In the genomic region with DNA sequence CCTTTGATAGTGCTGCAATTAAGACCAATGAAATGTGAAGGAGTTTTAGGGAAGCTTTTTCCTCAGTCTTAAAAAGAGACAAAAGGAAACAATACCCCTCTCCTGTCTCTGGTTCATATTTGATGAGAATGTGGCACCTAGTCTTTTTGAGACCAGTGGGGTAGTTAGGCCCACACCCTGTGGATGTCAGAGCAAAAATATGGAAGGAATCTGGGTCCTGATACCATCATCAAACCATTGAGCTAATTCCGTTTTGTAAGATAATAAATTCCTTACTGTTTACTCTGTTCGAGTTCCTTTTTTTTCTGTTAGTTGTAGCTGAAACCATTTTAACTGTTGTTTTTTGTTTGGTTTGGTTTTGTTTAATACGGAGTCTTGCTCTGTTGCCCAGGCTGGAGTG, we compare ENCODE assay signal across 12 cellular contexts. TPM values are rescaled to one million over a fixed set of nuclear protein-coding genes. Genes with fewer than 3 reads are reported as not detected.
DNase-seq lines count a peak whose midpoint lies in the region; ATAC-seq, FAIRE-seq and TF ChIP-seq lines count a peak whose summit lies in the region.
"Had no signal": no experiment of that assay in that cellular context is flagged by ENCODE, and none has a peak within 500 bp of the region (broad histone marks: within the 10 kb centered on the region; RNA-seq: fewer than 3 reads in every experiment).

No MANE protein-coding gene starts in this region.

- no peak overlapping the region for H3K27ac ChIP-seq in CD8-positive, alpha-beta memory T cell (ENCODE audit: low read depth, low read length)
- peak overlapping the region; percentile 62 for H3K27ac ChIP-seq in naive thymus-derived CD4-positive, alpha-beta T cell (ENCODE audit: low read depth, low read length)
- no peak overlapping the region for H3K27ac ChIP-seq in kidney (ENCODE audit: low read depth in 2 of 2, low read length in 2 of 2)
- H3K27ac ChIP-seq in coronary artery = no peak overlapping the region
- H3K27ac ChIP-seq: gastroesophageal sphincter had no signal

- H3K9me3 ChIP-seq in CD8-positive, alpha-beta memory T cell (ENCODE audit: low read length) = no peaks in the 10 kb centered on the region
- H3K9me3 ChIP-seq in naive thymus-derived CD4-positive, alpha-beta T cell (ENCODE audit: control insufficient read depth in 2 of 3, low read length in 3 of 3) = no peaks in the 10 kb centered on the region
- no peaks in the 10 kb centered on the region for H3K9me3 ChIP-seq in kidney (ENCODE audit: control insufficient read depth in 1 of 2, low read length in 2 of 2)
- H3K9me3 ChIP-seq: gastroesophageal sphincter, Peyer's patch had no signal

- no peak overlapping the region for H3K9ac ChIP-seq in kidney (ENCODE audit: low read length in 2 of 2)

- no peak for ATAC-seq in activated naive CD8-positive, alpha-beta T cell treated with anti-CD3 and anti-CD28 coated beads, Interleukin-2, amount 50 U/mL, for 24 hours
- no peak for ATAC-seq in naive thymus-derived CD4-positive, alpha-beta T cell
- no peak for ATAC-seq in GM19351 (IDR thresholded peaks at IDR 0.05; ENCODE audit: unreplicated experiment)
- ATAC-seq: gastroesophageal sphincter had no signal

- H3K36me3 ChIP-seq in CD8-positive, alpha-beta memory T cell (ENCODE audit: insufficient read depth, low read length) = peaks cover 3% of the 10 kb centered on the region
- H3K36me3 ChIP-seq in naive thymus-derived CD4-positive, alpha-beta T cell (ENCODE audit: control insufficient read depth in 2 of 3, insufficient read depth in 3 of 3, low read length in 3 of 3) = peaks cover 0 to 5% (median 0%) of the 10 kb centered on the region in 3 experiments
- H3K36me3 ChIP-seq in kidney (ENCODE audit: control insufficient read depth in 1 of 2, insufficient read depth in 2 of 2, low read length in 2 of 2) = no peaks in the 10 kb centered on the region
- H3K36me3 ChIP-seq: gastroesophageal sphincter, Peyer's patch had no signal

- H3K4me3 ChIP-seq in CD8-positive, alpha-beta memory T cell (ENCODE audit: low read length) = no peak overlapping the region
- no peak overlapping the region for H3K4me3 ChIP-seq in naive thymus-derived CD4-positive, alpha-beta T cell (ENCODE audit: low read length)
- no peak overlapping the region for H3K4me3 ChIP-seq in kidney (ENCODE audit: low read length in 2 of 2)
- H3K4me3 ChIP-seq in coronary artery = no peak overlapping the region
- H3K4me3 ChIP-seq: gastroesophageal sphincter, Peyer's patch had no signal

- no peaks in the 10 kb centered on the region for H3K9me3 Mint-ChIP-seq in CD8-positive, alpha-beta memory T cell
- H3K9me3 Mint-ChIP-seq in activated naive CD8-positive, alpha-beta T cell treated with anti-CD3 and anti-CD28 coated beads, Interleukin-2, amount 50 U/mL, for 24 hours = no peaks in the 10 kb centered on the region
- H3K9me3 Mint-ChIP-seq in naive thymus-derived CD4-positive, alpha-beta T cell = peaks cover 0 to 6% (median 0%) of the 10 kb centered on the region in 11 donors

- peak overlapping the region in 6 of 7 donors; percentile 63 to 79 (median 70) for H3K4me3 Mint-ChIP-seq in CD8-positive, alpha-beta memory T cell
- H3K4me3 Mint-ChIP-seq in activated naive CD8-positive, alpha-beta T cell treated with anti-CD3 and anti-CD28 coated beads, Interleukin-2, amount 50 U/mL, for 24 hours = no peak overlapping the region
- H3K4me3 Mint-ChIP-seq in naive thymus-derived CD4-positive, alpha-beta T cell = peak overlapping the region in 9 of 10 donors; percentile 29 to 80 (median 68)

- H3K27ac Mint-ChIP-seq in CD8-positive, alpha-beta memory T cell = peak overlapping the region; percentile 76 to 96 (median 88)
- H3K27ac Mint-ChIP-seq in activated naive CD8-positive, alpha-beta T cell treated with anti-CD3 and anti-CD28 coated beads, Interleukin-2, amount 50 U/mL, for 24 hours = peak overlapping the region; percentile 86
- peak overlapping the region; percentile 15 to 98 (median 84) for H3K27ac Mint-ChIP-seq in naive thymus-derived CD4-positive, alpha-beta T cell

- CTCF ChIA-PET in CD8-positive, alpha-beta memory T cell (lab: Charles Lee) = interaction anchor here (1.2 to 2.3 kb wide), 3 partner anchors 9 to 51 kb away, joined by 3 to 9 read pairs (median 4); no protein-coding TSS in a partner anchor
- CTCF ChIA-PET in naive thymus-derived CD4-positive, alpha-beta T cell (lab: Charles Lee) = interaction anchor here (0.6 to 1.2 kb wide), 4 partner anchors 9 to 26 kb away, joined by 3 to 6 read pairs (median 3); no protein-coding TSS in a partner anchor

- intact Hi-C loops in naive thymus-derived CD4-positive, alpha-beta T cell (cut with micrococcal nuclease) = loop anchor here in 1 of 2 donors (1.0 kb wide), 1 partner anchor 8 kb away; no protein-coding TSS in a partner anchor
- intact Hi-C loops in kidney (cut with DNase I) = no loop called here

- H3K4me1 ChIP-seq in CD8-positive, alpha-beta memory T cell (ENCODE audit: insufficient read depth, low read length) = peaks cover 96% of the 10 kb centered on the region
- H3K4me1 ChIP-seq in naive thymus-derived CD4-positive, alpha-beta T cell (ENCODE audit: control insufficient read depth in 2 of 2, insufficient read depth in 2 of 2, low read length in 2 of 2) = peaks cover 89 to 90% of the 10 kb centered on the region in 2 donors
- no peaks in the 10 kb centered on the region for H3K4me1 ChIP-seq in kidney (ENCODE audit: control insufficient read depth in 1 of 2, insufficient read depth in 1 of 2, low read depth in 1 of 2, low read length in 2 of 2)
- H3K4me1 ChIP-seq: gastroesophageal sphincter had no signal

- peaks cover 28 to 80% (median 29%) of the 10 kb centered on the region in 3 donors for H3K36me3 Mint-ChIP-seq in CD8-positive, alpha-beta memory T cell
- H3K36me3 Mint-ChIP-seq in activated naive CD8-positive, alpha-beta T cell treated with anti-CD3 and anti-CD28 coated beads, Interleukin-2, amount 50 U/mL, for 24 hours (ENCODE audit: low read depth) = peaks cover 59% of the 10 kb centered on the region
- peaks cover 40 to 58% (median 50%) of the 10 kb centered on the region in 5 donors for H3K36me3 Mint-ChIP-seq in naive thymus-derived CD4-positive, alpha-beta T cell

- POLR2A ChIA-PET in CD8-positive, alpha-beta memory T cell (lab: Charles Lee) = interaction anchor here (0.7 to 4.1 kb wide), 3 partner anchors 9 to 51 kb away, joined by 3 to 46 read pairs (median 4); no protein-coding TSS in a partner anchor
- POLR2A ChIA-PET in naive thymus-derived CD4-positive, alpha-beta T cell (lab: Charles Lee) = interaction anchor here (0.6 to 8.6 kb wide), 8 partner anchors 9 to 73 kb away, joined by 3 to 117 read pairs (median 16); no protein-coding TSS in a partner anchor

- TF ChIP-seq CTCF in kidney (IDR thresholded peaks at IDR 0.05; ENCODE audit: borderline replicate concordance, extremely low read depth, insufficient read depth) (no peak), coronary artery (IDR thresholded peaks at IDR 0.05) (no peak)

- no peaks in the 10 kb centered on the region for H3K27me3 ChIP-seq in CD8-positive, alpha-beta memory T cell (ENCODE audit: insufficient read depth, low read length, poor library complexity, severe bottlenecking)
- H3K27me3 ChIP-seq in naive thymus-derived CD4-positive, alpha-beta T cell (ENCODE audit: control insufficient read depth in 2 of 2, insufficient read depth in 2 of 2, low read length in 2 of 2) = no peaks in the 10 kb centered on the region
- H3K27me3 ChIP-seq: gastroesophageal sphincter, Peyer's patch had no signal

- no peak for DNase-seq in CD8-positive, alpha-beta memory T cell
- peak; percentile 48 for DNase-seq in HTR-8/SVneo (ENCODE audit: insufficient read length, low spot score)
- DNase-seq in activated naive CD8-positive, alpha-beta T cell treated with anti-CD3 and anti-CD28 coated beads, Interleukin-2, amount 50 U/mL, for 24 hours = no peak
- DNase-seq in naive thymus-derived CD4-positive, alpha-beta T cell = no peak
- DNase-seq in GM19240 (ENCODE audit: insufficient read length, low spot score) = no peak
- DNase-seq in kidney = no peak
- DNase-seq in coronary artery (ENCODE audit: low spot score) = no peak
- DNase-seq: activated CD4-positive, alpha-beta T cell treated with anti-CD3 and anti-CD28 coated beads for 48 hours; NCI-H2107; Peyer's patch had no signal

- no peaks in the 10 kb centered on the region for H3K27me3 Mint-ChIP-seq in CD8-positive, alpha-beta memory T cell
- no peaks in the 10 kb centered on the region for H3K27me3 Mint-ChIP-seq in activated naive CD8-positive, alpha-beta T cell treated with anti-CD3 and anti-CD28 coated beads, Interleukin-2, amount 50 U/mL, for 24 hours
- H3K27me3 Mint-ChIP-seq in naive thymus-derived CD4-positive, alpha-beta T cell = no peaks in the 10 kb centered on the region

- FAIRE-seq in HTR-8/SVneo (lab: Jason Lieb, UNC) (peak; percentile 64), kidney (lab: Jason Lieb, UNC) (no peak)

- peaks cover 89 to 100% (median 100%) of the 10 kb centered on the region in 3 donors for H3K4me1 Mint-ChIP-seq in CD8-positive, alpha-beta memory T cell
- H3K4me1 Mint-ChIP-seq in activated naive CD8-positive, alpha-beta T cell treated with anti-CD3 and anti-CD28 coated beads, Interleukin-2, amount 50 U/mL, for 24 hours = peaks cover 94% of the 10 kb centered on the region
- peaks cover 64 to 100% (median 97%) of the 10 kb centered on the region in 7 donors for H3K4me1 Mint-ChIP-seq in naive thymus-derived CD4-positive, alpha-beta T cell

RNA-seq across cellular contexts. Expression of gene PTPRC, which starts 33.3 kb away (rescaled TPM):
- total RNA-seq in CD8-positive, alpha-beta memory T cell = 100 to 1,000 TPM; 311 to 319 TPM
- polyA plus RNA-seq in CD8-positive, alpha-beta memory T cell = 1,381 TPM
- 1,000 to 10,000 TPM in 3 of 5 experiments, 100 to 1,000 TPM in 2; 739 to 1,121 (median 1,015) TPM for total RNA-seq in naive thymus-derived CD4-positive, alpha-beta T cell
- polyA plus RNA-seq in naive thymus-derived CD4-positive, alpha-beta T cell = 1,000 to 10,000 TPM; 1,177 to 1,286 TPM
- total RNA-seq in kidney = 60.2 TPM
- polyA plus RNA-seq in kidney (ENCODE audit: insufficient read depth, low read depth, low replicate concordance) = 1.4 TPM
